Comparison of ENCODE assay signal across 31 cellular contexts in genomic region chr2:45707661-45708060, GRCh38.
"Had no signal": no experiment of that assay in that cellular context is flagged by ENCODE, and none has a peak within 500 bp of the region (broad histone marks: within the 10 kb centered on the region; RNA-seq: fewer than 3 reads in every experiment).

No MANE protein-coding gene starts in this region.

- H3K27ac ChIP-seq: cardiac muscle cell, KMS-11, SK-N-MC had no signal

- H3K9ac ChIP-seq: KMS-11 had no signal

- H3K27me3 ChIP-seq: cardiac muscle cell, MG63 had no signal

- H3K27ac Mint-ChIP-seq: activated B cell treated with CpG ODN at 0.5 μM for 24 hours; activated CD4-positive, alpha-beta T cell treated with anti-CD3 and anti-CD28 coated beads, Interleukin-2, amount 10 ng/mL, durations not matched to agents 24 days and 14 days; activated CD8-positive, alpha-beta memory T cell treated with anti-CD3 and anti-CD28 coated beads, Interleukin-2, amount 10 ng/mL, durations not matched to agents 7 days and 5 days; activated naive CD4-positive, alpha-beta T cell treated with anti-CD3 and anti-CD28 coated beads, Interleukin-2, amount 50 U/mL, for 72 hours; activated naive CD8-positive, alpha-beta T cell treated with anti-CD3 and anti-CD28 coated beads, Interleukin-2, amount 50 U/mL, for 24 hours; activated T-cell treated with anti-CD3 and anti-CD28 coated beads, Interleukin-2, amount 50 U/mL, for 24 hours; activated T-helper 1 cell treated with anti-CD3 and anti-CD28 coated beads, Interleukin-12 subunit alpha, Interleukin-12 subunit beta, Interleukin-2, Interleukin-4 antibody, amounts not matched to agents 30 ng/mL and 10 ng/mL and 1 ng/mL, durations not matched to agents 14 hours and 24 hours and 36 hours; T-cell had no signal

- H3K4me3 ChIP-seq: cardiac muscle cell, MG63, SK-N-MC had no signal

- H3K4me1 Mint-ChIP-seq: activated CD4-positive, alpha-beta T cell treated with anti-CD3 and anti-CD28 coated beads, Interleukin-2, amount 10 ng/mL, durations not matched to agents 24 days and 14 days; activated CD8-positive, alpha-beta memory T cell treated with anti-CD3 and anti-CD28 coated beads, Interleukin-2, amount 10 ng/mL, durations not matched to agents 7 days and 5 days; activated naive CD8-positive, alpha-beta T cell treated with anti-CD3 and anti-CD28 coated beads, Interleukin-2, amount 50 U/mL, for 24 hours had no signal

- H3K27me3 Mint-ChIP-seq: activated B cell treated with CpG ODN at 0.5 μM for 24 hours; activated CD4-positive, alpha-beta T cell treated with anti-CD3 and anti-CD28 coated beads, Interleukin-2, amount 10 ng/mL, durations not matched to agents 24 days and 14 days; activated CD8-positive, alpha-beta memory T cell treated with anti-CD3 and anti-CD28 coated beads, Interleukin-2, amount 10 ng/mL, durations not matched to agents 7 days and 5 days; activated naive CD8-positive, alpha-beta T cell treated with anti-CD3 and anti-CD28 coated beads, Interleukin-2, amount 50 U/mL, for 24 hours; activated T-cell treated with anti-CD3 and anti-CD28 coated beads, Interleukin-2, amount 50 U/mL, for 24 hours; T-cell had no signal

- H3K9me3 ChIP-seq: MG63 had no signal

- H3K4me3 Mint-ChIP-seq: activated B cell treated with CpG ODN at 0.5 μM for 24 hours; activated CD4-positive, alpha-beta T cell treated with anti-CD3 and anti-CD28 coated beads, Interleukin-2, amount 10 ng/mL, durations not matched to agents 24 days and 14 days; activated CD8-positive, alpha-beta memory T cell treated with anti-CD3 and anti-CD28 coated beads, Interleukin-2, amount 10 ng/mL, durations not matched to agents 7 days and 5 days; activated naive CD8-positive, alpha-beta T cell treated with anti-CD3 and anti-CD28 coated beads, Interleukin-2, amount 50 U/mL, for 24 hours; activated T-cell treated with anti-CD3 and anti-CD28 coated beads, Interleukin-2, amount 50 U/mL, for 24 hours; activated T-helper 1 cell treated with anti-CD3 and anti-CD28 coated beads, Interleukin-12 subunit alpha, Interleukin-12 subunit beta, Interleukin-2, Interleukin-4 antibody, amounts not matched to agents 30 ng/mL and 10 ng/mL and 1 ng/mL, durations not matched to agents 14 hours and 24 hours and 36 hours; brain; T-cell had no signal

- H3K36me3 ChIP-seq: cardiac muscle cell had no signal

- H3K9me3 Mint-ChIP-seq: activated naive CD8-positive, alpha-beta T cell treated with anti-CD3 and anti-CD28 coated beads, Interleukin-2, amount 50 U/mL, for 24 hours; activated T-helper 1 cell treated with anti-CD3 and anti-CD28 coated beads, Interleukin-12 subunit alpha, Interleukin-12 subunit beta, Interleukin-2, Interleukin-4 antibody, amounts not matched to agents 30 ng/mL and 10 ng/mL and 1 ng/mL, durations not matched to agents 14 hours and 24 hours and 36 hours had no signal

- H3K4me2 ChIP-seq: KMS-11 had no signal

- DNase-seq: activated B cell treated with CpG ODN at 0.5 μM for 24 hours; activated CD4-positive, alpha-beta T cell treated with anti-CD3 and anti-CD28 coated beads for 1 hour; activated CD4-positive, alpha-beta T cell treated with anti-CD3 and anti-CD28 coated beads, Interleukin-2, amount 10 ng/mL, durations not matched to agents 24 days and 14 days; activated CD4-positive, alpha-beta T cell treated with anti-CD3 and anti-CD28 coated beads, Interleukin-2, amount 50 U/mL, for 48 hours; activated CD8-positive, alpha-beta memory T cell treated with anti-CD3 and anti-CD28 coated beads, Interleukin-2, amount 10 ng/mL, durations not matched to agents 7 days and 5 days; activated effector memory CD4-positive, alpha-beta T cell treated with anti-CD3 and anti-CD28 coated beads, Interleukin-2, amount 50 U/mL, for 16 hours; activated naive CD4-positive, alpha-beta T cell treated with Interleukin-2 at 50 U/mL for 16 hours; activated naive CD8-positive, alpha-beta T cell treated with anti-CD3 and anti-CD28 coated beads, Interleukin-2, amount 50 U/mL, for 24 hours; activated T-cell treated with anti-CD3 and anti-CD28 coated beads, Interleukin-2, amount 50 U/mL, for 24 hours; amniotic stem cell; MG63; MV-4-11; NCI-H1092 treated with DMSO at 0.1 percent for 48 hours; NCI-H1417 treated with DMSO at 0.1 percent for 48 hours; NCI-H1694; NCI-H2029; NCI-H2107; NCI-H2171 treated with DMSO at 0.1 percent for 48 hours; NCI-H226; NCI-H526 treated with DMSO at 0.1 percent for 48 hours; NCI-H82; SHP77 treated with DMSO at 0.1 percent for 48 hours; T-cell; T-helper 2 cell; T1000 had no signal
